ENCODE assay signal across 17 cellular contexts in the genomic region with DNA sequence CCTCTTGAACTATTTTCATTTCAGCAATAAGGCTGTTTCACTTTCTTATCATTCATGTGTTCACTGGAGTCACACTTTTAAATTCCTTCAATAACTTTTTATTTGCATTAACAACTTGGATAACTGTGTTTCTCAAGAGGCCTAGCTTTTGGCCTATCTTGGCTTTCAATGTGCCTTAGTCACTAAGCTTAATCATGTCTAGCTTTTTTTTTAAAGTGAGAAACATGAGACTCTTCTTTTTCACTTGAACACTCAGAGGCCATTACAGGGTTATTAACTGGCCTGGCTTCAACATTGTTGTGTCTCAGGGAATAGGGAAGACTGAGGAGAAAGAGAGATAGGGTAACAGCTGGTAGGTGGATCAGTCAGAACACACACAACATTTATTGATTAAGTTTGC.
DNase-seq lines count a peak whose midpoint lies in the region; ATAC-seq and TF ChIP-seq lines count a peak whose summit lies in the region.
"Had no signal": no experiment of that assay in that cellular context is flagged by ENCODE, and none has a peak within 500 bp of the region (broad histone marks: within the 10 kb centered on the region; RNA-seq: fewer than 3 reads in every experiment).

No MANE protein-coding gene starts in this region.

- no peaks in the 10 kb centered on the region for H4K20me1 ChIP-seq in mammary epithelial cell (ENCODE audit: insufficient read depth, low read length)
- H4K20me1 ChIP-seq: BLaER1 treated with 17β-estradiol and CSF1 and Interleukin-3, amounts not matched to agents 10 nM and 100 nM had no signal

- H3K4me1 ChIP-seq in mammary epithelial cell (ENCODE audit: insufficient read depth, low read length) (no peaks in the 10 kb centered on the region), left lung (no peaks in the 10 kb centered on the region)
- H3K4me1 ChIP-seq: BLaER1 treated with 17β-estradiol and CSF1 and Interleukin-3, amounts not matched to agents 10 nM and 100 nM had no signal

- BruUV-seq in MCF 10A (replicated peaks; lab: Mats Ljungman, UMichigan), result no TSS peak
- BruUV-seq in mammary epithelial cell (replicated peaks; lab: Mats Ljungman, UMichigan), result no TSS peak

- no peaks in the 10 kb centered on the region for H3K36me3 ChIP-seq in mammary epithelial cell (ENCODE audit: insufficient read depth, low read length)
- H3K36me3 ChIP-seq in left lung, result no peaks in the 10 kb centered on the region
- H3K36me3 ChIP-seq: BLaER1 treated with 17β-estradiol and CSF1 and Interleukin-3, amounts not matched to agents 10 nM and 100 nM had no signal

- H3K27ac ChIP-seq in mammary epithelial cell (ENCODE audit: insufficient read depth, low read depth, low read length) (no peak overlapping the region), left lung (no peak overlapping the region)
- H3K27ac ChIP-seq: BLaER1 treated with 17β-estradiol and CSF1 and Interleukin-3, amounts not matched to agents 10 nM and 100 nM; KMS-11 had no signal

- H3K9me3 Mint-ChIP-seq in MCF 10A (ENCODE audit: unreplicated experiment) (no peaks in the 10 kb centered on the region), WTC11 (no peaks in the 10 kb centered on the region)
- H3K9me3 Mint-ChIP-seq: CD8-positive, alpha-beta memory T cell; H9 had no signal

- H3K9me3 ChIP-seq in mammary epithelial cell (replicated peaks; ENCODE audit: insufficient read depth, low read length), result no peaks in the 10 kb centered on the region
- no peaks in the 10 kb centered on the region for H3K9me3 ChIP-seq in left lung
- H3K9me3 ChIP-seq: BLaER1 treated with 17β-estradiol and CSF1 and Interleukin-3, amounts not matched to agents 10 nM and 100 nM had no signal

- no peak overlapping the region for H2AFZ ChIP-seq in mammary epithelial cell (ENCODE audit: low read depth, low read length)

- ATAC-seq in left lung, result peak; percentile 49
- no peak for ATAC-seq in WTC11
- no peak for ATAC-seq in GM18517 (IDR thresholded peaks at IDR 0.05; ENCODE audit: unreplicated experiment)

- H3K36me3 Mint-ChIP-seq in MCF 10A (ENCODE audit: insufficient read depth, unreplicated experiment) (no peaks in the 10 kb centered on the region), WTC11 (no peaks in the 10 kb centered on the region)
- H3K36me3 Mint-ChIP-seq: CD8-positive, alpha-beta memory T cell had no signal

- no peak overlapping the region for H3K9ac ChIP-seq in mammary epithelial cell (ENCODE audit: insufficient read depth, low read length)
- H3K9ac ChIP-seq: BLaER1 treated with 17β-estradiol and CSF1 and Interleukin-3, amounts not matched to agents 10 nM and 100 nM; KMS-11 had no signal

- H3K4me3 Mint-ChIP-seq in MCF 10A (ENCODE audit: unreplicated experiment) (no peak overlapping the region), WTC11 (no peak overlapping the region)
- H3K4me3 Mint-ChIP-seq: CD8-positive, alpha-beta memory T cell; H9 had no signal

- H3K27me3 Mint-ChIP-seq in MCF 10A (ENCODE audit: insufficient read depth, unreplicated experiment) (no peaks in the 10 kb centered on the region), WTC11 (ENCODE audit: low read depth) (no peaks in the 10 kb centered on the region)
- H3K27me3 Mint-ChIP-seq: CD8-positive, alpha-beta memory T cell had no signal

- H3K4me1 Mint-ChIP-seq in MCF 10A (ENCODE audit: insufficient read depth, unreplicated experiment) (no peaks in the 10 kb centered on the region), WTC11 (no peaks in the 10 kb centered on the region)
- H3K4me1 Mint-ChIP-seq: CD8-positive, alpha-beta memory T cell; H9 had no signal

- H3K4me2 ChIP-seq in mammary epithelial cell (ENCODE audit: insufficient read depth, low read depth, low read length), result no peak overlapping the region
- H3K4me2 ChIP-seq: BLaER1 treated with 17β-estradiol and CSF1 and Interleukin-3, amounts not matched to agents 10 nM and 100 nM; KMS-11 had no signal

- in situ Hi-C loops in mammary epithelial cell (cut with MboI; ENCODE audit: low sequenced_read_pairs in 2 of 2), result no loop called here

- POLR2A ChIA-PET in MCF 10A (lab: Yijun Ruan, JAX) (interaction anchor here (0.7 kb wide), 1 partner anchor 8 kb away, joined by 3 read pairs; no protein-coding TSS in a partner anchor), WTC11 (lab: Charles Lee) (no interaction called here)

- DNase-seq in MCF 10A (ENCODE audit: unreplicated experiment), result peak; percentile 1
- DNase-seq in mammary epithelial cell, result no peak
- peak; percentile 20 for DNase-seq in choroid plexus epithelial cell (ENCODE audit: low read depth)
- DNase-seq in left lung, result no peak
- no peak for DNase-seq in WTC11 (ENCODE audit: low spot score)
- DNase-seq in NCI-H526 (lab: John Stamatoyannopoulos, UW), result no peak
- DNase-seq: CD8-positive, alpha-beta memory T cell; DMS79 treated with DMSO at 0.1 percent for 48 hours; H9; NCI-H1092; NCI-H146; NCI-H2081; NCI-H510A; NCI-H82 had no signal

- H3K4me3 ChIP-seq in mammary epithelial cell (replicated peaks in 1 of 3; ENCODE audit: insufficient read depth in 1 of 3, low read depth in 2 of 3, low read length in 3 of 3) (no peak overlapping the region), choroid plexus epithelial cell (ENCODE audit: low read depth, low read length) (no peak overlapping the region), left lung (no peak overlapping the region)
- H3K4me3 ChIP-seq: BLaER1 treated with 17β-estradiol and CSF1 and Interleukin-3, amounts not matched to agents 10 nM and 100 nM had no signal

- TF ChIP-seq CTCF in MCF 10A (IDR thresholded peaks at IDR 0.05; ENCODE audit: unreplicated experiment) (no peak), mammary epithelial cell (conservative IDR thresholded peaks at IDR 0.05 in 1 of 2, IDR thresholded peaks at IDR 0.05 in 1 of 2; ENCODE audit: extremely low read depth in 1 of 2, insufficient read depth in 1 of 2, low read depth in 1 of 2, low read length in 2 of 2) (no peak), choroid plexus epithelial cell (conservative IDR thresholded peaks at IDR 0.05; ENCODE audit: low read depth, low read length) (no peak), left lung (IDR thresholded peaks at IDR 0.05) (no peak), WTC11 (IDR thresholded peaks at IDR 0.05) (no peak)

- CTCF ChIA-PET in MCF 10A (lab: Yijun Ruan, JAX) (no interaction called here), mammary epithelial cell (lab: Charles Lee; ENCODE audit: low non-redundant PET) (no interaction called here), WTC11 (lab: Charles Lee) (no interaction called here)

- dilution Hi-C loops in mammary epithelial cell (cut with HindIII; ENCODE audit: low sequenced_read_pairs), result no loop called here

- intact Hi-C loops in MCF 10A (cut with micrococcal nuclease) (no loop called here), mammary epithelial cell (cut with micrococcal nuclease) (no loop called here), left lung (cut with DNase I) (no loop called here)

- H3K27ac Mint-ChIP-seq in MCF 10A (ENCODE audit: low read depth, unreplicated experiment) (no peak overlapping the region), WTC11 (no peak overlapping the region)
- H3K27ac Mint-ChIP-seq: CD8-positive, alpha-beta memory T cell; H9 had no signal

- H3K79me2 ChIP-seq in mammary epithelial cell (ENCODE audit: insufficient read depth, low read length), result no peaks in the 10 kb centered on the region

- H3K27me3 ChIP-seq in mammary epithelial cell (ENCODE audit: insufficient read depth, low read length) (no peaks in the 10 kb centered on the region), left lung (no peaks in the 10 kb centered on the region)
- H3K27me3 ChIP-seq: BLaER1 treated with 17β-estradiol and CSF1 and Interleukin-3, amounts not matched to agents 10 nM and 100 nM had no signal

TF ChIP-seq in WTC11, 78 proteins besides CTCF, POLR2A, EP300 and RAD21 (continues in another document):
- TF ChIP-seq MYBL2 (CRISPR knock-in tag; IDR thresholded peaks at IDR 0.05) (no peak), TEAD4 (CRISPR knock-in tag; IDR thresholded peaks at IDR 0.05) (no peak)
- TF ChIP-seq, protein P1, sequence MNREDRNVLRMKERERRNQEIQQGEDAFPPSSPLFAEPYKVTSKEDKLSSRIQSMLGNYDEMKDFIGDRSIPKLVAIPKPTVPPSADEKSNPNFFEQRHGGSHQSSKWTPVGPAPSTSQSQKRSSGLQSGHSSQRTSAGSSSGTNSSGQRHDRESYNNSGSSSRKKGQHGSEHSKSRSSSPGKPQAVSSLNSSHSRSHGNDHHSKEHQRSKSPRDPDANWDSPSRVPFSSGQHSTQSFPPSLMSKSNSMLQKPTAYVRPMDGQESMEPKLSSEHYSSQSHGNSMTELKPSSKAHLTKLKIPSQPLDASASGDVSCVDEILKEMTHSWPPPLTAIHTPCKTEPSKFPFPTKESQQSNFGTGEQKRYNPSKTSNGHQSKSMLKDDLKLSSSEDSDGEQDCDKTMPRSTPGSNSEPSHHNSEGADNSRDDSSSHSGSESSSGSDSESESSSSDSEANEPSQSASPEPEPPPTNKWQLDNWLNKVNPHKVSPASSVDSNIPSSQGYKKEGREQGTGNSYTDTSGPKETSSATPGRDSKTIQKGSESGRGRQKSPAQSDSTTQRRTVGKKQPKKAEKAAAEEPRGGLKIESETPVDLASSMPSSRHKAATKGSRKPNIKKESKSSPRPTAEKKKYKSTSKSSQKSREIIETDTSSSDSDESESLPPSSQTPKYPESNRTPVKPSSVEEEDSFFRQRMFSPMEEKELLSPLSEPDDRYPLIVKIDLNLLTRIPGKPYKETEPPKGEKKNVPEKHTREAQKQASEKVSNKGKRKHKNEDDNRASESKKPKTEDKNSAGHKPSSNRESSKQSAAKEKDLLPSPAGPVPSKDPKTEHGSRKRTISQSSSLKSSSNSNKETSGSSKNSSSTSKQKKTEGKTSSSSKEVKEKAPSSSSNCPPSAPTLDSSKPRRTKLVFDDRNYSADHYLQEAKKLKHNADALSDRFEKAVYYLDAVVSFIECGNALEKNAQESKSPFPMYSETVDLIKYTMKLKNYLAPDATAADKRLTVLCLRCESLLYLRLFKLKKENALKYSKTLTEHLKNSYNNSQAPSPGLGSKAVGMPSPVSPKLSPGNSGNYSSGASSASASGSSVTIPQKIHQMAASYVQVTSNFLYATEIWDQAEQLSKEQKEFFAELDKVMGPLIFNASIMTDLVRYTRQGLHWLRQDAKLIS (CRISPR knock-in tag; IDR thresholded peaks at IDR 0.05; ENCODE audit: borderline replicate concordance), result no peak
- TF ChIP-seq, protein P2, sequence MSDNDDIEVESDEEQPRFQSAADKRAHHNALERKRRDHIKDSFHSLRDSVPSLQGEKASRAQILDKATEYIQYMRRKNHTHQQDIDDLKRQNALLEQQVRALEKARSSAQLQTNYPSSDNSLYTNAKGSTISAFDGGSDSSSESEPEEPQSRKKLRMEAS (CRISPR knock-in tag; IDR thresholded peaks at IDR 0.05), result no peak

Comparison
In these comparisons a context has a peak if more than half of its experiments do, and no peak if none do; other contexts are left out.
1. DNase-seq: peak in MCF 10A (single experiment) and choroid plexus epithelial cell (single experiment); none in mammary epithelial cell (single experiment), left lung (0 of 2), WTC11 (single experiment) and NCI-H526 (0 of 2).